Comparison of ENCODE assay signal across 8 cellular contexts in genomic region chr17:17877548-17878358, GRCh38. TPM values are rescaled to one million over a fixed set of nuclear protein-coding genes. Genes with fewer than 3 reads are reported as not detected.
DNase-seq lines count a peak whose midpoint lies in the region; ATAC-seq and TF ChIP-seq lines count a peak whose summit lies in the region.

No MANE protein-coding gene starts in this region.

- H3K36me3 ChIP-seq in HUES48 (ENCODE audit: control insufficient read depth, insufficient read depth, low read length) (no peaks in the 10 kb centered on the region), stomach (peaks cover 31 to 61% (median 53%) of the 10 kb centered on the region in 4 donors)
- peaks cover 0 to 84% (median 6%) of the 10 kb centered on the region in 3 experiments for H3K36me3 ChIP-seq in naive thymus-derived CD4-positive, alpha-beta T cell (ENCODE audit: control insufficient read depth in 2 of 3, insufficient read depth in 3 of 3, low read length in 3 of 3)

- H3K9ac ChIP-seq in HUES48 (ENCODE audit: low read depth, low read length): no peak overlapping the region

- ATAC-seq in left colon: peak; percentile 51
- ATAC-seq in HG02642 (IDR thresholded peaks at IDR 0.05; ENCODE audit: poor library complexity, unreplicated experiment): no peak
- ATAC-seq in naive thymus-derived CD4-positive, alpha-beta T cell: no peak

- CTCF ChIA-PET in naive thymus-derived CD4-positive, alpha-beta T cell (lab: Charles Lee): interaction anchor here (1.0 to 1.4 kb wide), 2 partner anchors 18 to 65 kb away, joined by 3 to 4 read pairs; no protein-coding TSS in a partner anchor

- peak in 1 of 4 donors; percentile 15 for TF ChIP-seq POLR2A in stomach (IDR thresholded peaks at IDR 0.05)

- TF ChIP-seq EP300 in stomach (IDR thresholded peaks at IDR 0.05): no peak

- peak overlapping the region in 1 of 9 donors; percentile 26 for H3K27ac Mint-ChIP-seq in naive thymus-derived CD4-positive, alpha-beta T cell

- H3K9me3 ChIP-seq in HUES48 (ENCODE audit: control insufficient read depth, insufficient read depth, low read length): no peaks in the 10 kb centered on the region
- no peaks in the 10 kb centered on the region for H3K9me3 ChIP-seq in stomach
- no peaks in the 10 kb centered on the region for H3K9me3 ChIP-seq in naive thymus-derived CD4-positive, alpha-beta T cell (ENCODE audit: control insufficient read depth in 2 of 3, low read length in 3 of 3)

- DNase-seq in cerebellum (ENCODE audit: low spot score) (peak; percentile 49), left colon (peak; percentile 32 to 73), stomach (peak; percentile 89), COLO829 (ENCODE audit: low spot score) (no peak)
- DNase-seq in stimulated activated CD4-positive, alpha-beta T cell treated with anti-CD3 and anti-CD28 coated beads, Interleukin-4, amount 100 ng/mL, for 1 hour: no peak
- no peak for DNase-seq in naive thymus-derived CD4-positive, alpha-beta T cell

- POLR2A ChIA-PET in naive thymus-derived CD4-positive, alpha-beta T cell (lab: Charles Lee): interaction anchor here (0.7 kb wide), 1 partner anchor 8 kb away, joined by 3 read pairs; no protein-coding TSS in a partner anchor

- H3K9me3 Mint-ChIP-seq in naive thymus-derived CD4-positive, alpha-beta T cell: no peaks in the 10 kb centered on the region

- no peaks in the 10 kb centered on the region for H3K27me3 Mint-ChIP-seq in naive thymus-derived CD4-positive, alpha-beta T cell

- peak in 1 of 7 experiments; percentile 19 for TF ChIP-seq CTCF in stomach (IDR thresholded peaks at IDR 0.05)

- H3K36me3 Mint-ChIP-seq in naive thymus-derived CD4-positive, alpha-beta T cell: peaks cover 0 to 49% (median 23%) of the 10 kb centered on the region in 5 donors

- H3K27ac ChIP-seq in HUES48 (ENCODE audit: low read depth, low read length) (peak overlapping the region; percentile 63), stomach (peak overlapping the region; percentile 86 to 90 (median 88))
- no peak overlapping the region for H3K27ac ChIP-seq in naive thymus-derived CD4-positive, alpha-beta T cell (ENCODE audit: low read depth, low read length)

- intact Hi-C loops in left colon (cut with DNase I, micrococcal nuclease) (no loop called here), stomach (cut with DNase I; ENCODE audit: low total_unique reads) (no loop called here)
- intact Hi-C loops in naive thymus-derived CD4-positive, alpha-beta T cell (cut with micrococcal nuclease): no loop called here

- H3K4me1 ChIP-seq in HUES48 (ENCODE audit: control insufficient read depth, insufficient read depth, low read length) (peaks cover 32% of the 10 kb centered on the region), stomach (peaks cover 28 to 62% (median 39%) of the 10 kb centered on the region in 4 donors)
- H3K4me1 ChIP-seq in naive thymus-derived CD4-positive, alpha-beta T cell (ENCODE audit: control insufficient read depth in 2 of 2, insufficient read depth in 2 of 2, low read length in 2 of 2): no peaks in the 10 kb centered on the region

- no peak overlapping the region for H3K4me3 Mint-ChIP-seq in naive thymus-derived CD4-positive, alpha-beta T cell

- H3K4me1 Mint-ChIP-seq in naive thymus-derived CD4-positive, alpha-beta T cell: peaks cover 0 to 2% (median 0%) of the 10 kb centered on the region in 7 donors

- no peak overlapping the region for H3K4me3 ChIP-seq in HUES48 (ENCODE audit: low read depth, low read length)
- no peak overlapping the region for H3K4me3 ChIP-seq in stomach
- H3K4me3 ChIP-seq in naive thymus-derived CD4-positive, alpha-beta T cell (ENCODE audit: low read length): no peak overlapping the region

- no peaks in the 10 kb centered on the region for H3K27me3 ChIP-seq in HUES48 (ENCODE audit: control insufficient read depth, insufficient read depth, low read length)
- H3K27me3 ChIP-seq in stomach: no peaks in the 10 kb centered on the region
- H3K27me3 ChIP-seq in naive thymus-derived CD4-positive, alpha-beta T cell (ENCODE audit: control insufficient read depth in 2 of 2, insufficient read depth in 2 of 2, low read length in 2 of 2): no peaks in the 10 kb centered on the region

- WGBS in stomach, 5 donors: 13 to 27% (median 14%) methylated on average over 14 of the region's 14 CpGs

RNA-seq across cellular contexts. Expression of gene SREBF1, which starts 41.0 kb away (rescaled TPM):
- 11.8 TPM for total RNA-seq in cerebellum
- 100 to 1,000 TPM; 125 to 161 TPM for total RNA-seq in left colon
- 100 to 1,000 TPM in 3 of 5 donors, 10 to 100 TPM in 2; 18.9 to 207 (median 126) TPM for total RNA-seq in stomach
- polyA plus RNA-seq in stomach: 10 to 100 TPM; 13.1 to 64.5 (median 17.2) TPM
- total RNA-seq in naive thymus-derived CD4-positive, alpha-beta T cell: 100 to 1,000 TPM in 3 of 5 experiments, 10 to 100 TPM in 2; 30.9 to 281 (median 159) TPM
- 10 to 100 TPM; 22.4 to 41.3 TPM for polyA plus RNA-seq in naive thymus-derived CD4-positive, alpha-beta T cell

Comparison
In these comparisons a context has a peak if more than half of its experiments do, and no peak if none do; other contexts are left out.
1. DNase-seq: peak in cerebellum (single experiment), left colon (2 of 2) and stomach (single experiment); none in stimulated activated CD4-positive, alpha-beta T cell treated with anti-CD3 and anti-CD28 coated beads, Interleukin-4, amount 100 ng/mL, for 1 hour (single experiment), COLO829 (single experiment) and naive thymus-derived CD4-positive, alpha-beta T cell (0 of 9).